ENCODE assay signal across 21 cellular contexts in genomic region chr4:40140206-40140605, GRCh38. TPM values are rescaled to one million over a fixed set of nuclear protein-coding genes. Genes with fewer than 3 reads are reported as not detected.
"Had no signal": no experiment of that assay in that cellular context is flagged by ENCODE, and none has a peak within 500 bp of the region (broad histone marks: within the 10 kb centered on the region; RNA-seq: fewer than 3 reads in every experiment).

No MANE protein-coding gene starts in this region.

- H3K4me2 ChIP-seq: hepatocyte had no signal

- H3K27ac ChIP-seq: dorsolateral prefrontal cortex, hepatocyte, parathyroid adenoma, right lobe of liver, SJSA1, skin epidermis, stomach, suprapubic skin, transverse colon, VCaP had no signal

- H3K36me3 ChIP-seq: SJSA1, transverse colon had no signal

- H3K79me2 ChIP-seq: hepatocyte, parathyroid adenoma had no signal

- H3K4me3 ChIP-seq: dorsolateral prefrontal cortex, hepatocyte, right lobe of liver, SJSA1, skin epidermis, stomach, suprapubic skin, transverse colon had no signal

- H3K9me3 ChIP-seq: right lobe of liver, SJSA1, stomach, suprapubic skin, transverse colon had no signal

- H2AFZ ChIP-seq: hepatocyte, parathyroid adenoma had no signal

- H3K9ac ChIP-seq: parathyroid adenoma had no signal

- H3K27me3 ChIP-seq: dorsolateral prefrontal cortex, hepatocyte, right lobe of liver, SJSA1, stomach, suprapubic skin, transverse colon had no signal

- DNase-seq: activated CD4-positive, alpha-beta T cell treated with anti-CD3 and anti-CD28 coated beads, Interleukin-2, amount 10 ng/mL, durations not matched to agents 7 days and 5 days; activated gamma-delta T cell treated with Interleukin-2 at 50 U/mL for 16 hours; activated T-cell treated with anti-CD3 and anti-CD28 coated beads for 4 hours; aorta; central memory CD4-positive, alpha-beta T cell; dorsolateral prefrontal cortex; effector memory CD8-positive, alpha-beta T cell; foreskin melanocyte; left ventricle myocardium superior; mammary epithelial cell; right lobe of liver; stimulated activated CD4-positive, alpha-beta T cell treated with anti-CD3 and anti-CD28 coated beads, Interleukin-1b, Interleukin-23, amount 100 ng/mL, for 48 hours; stomach; T1000; transverse colon had no signal

- H3K4me1 ChIP-seq: parathyroid adenoma, right lobe of liver, SJSA1, stomach, suprapubic skin, transverse colon had no signal

RNA-seq across cellular contexts. Expression of gene RHOH, which starts 56.6 kb away (rescaled TPM):
- total RNA-seq: hepatocyte, mammary epithelial cell, SJSA1 had no signal
